Comparison of ENCODE assay signal across 18 cellular contexts in the genomic region with DNA sequence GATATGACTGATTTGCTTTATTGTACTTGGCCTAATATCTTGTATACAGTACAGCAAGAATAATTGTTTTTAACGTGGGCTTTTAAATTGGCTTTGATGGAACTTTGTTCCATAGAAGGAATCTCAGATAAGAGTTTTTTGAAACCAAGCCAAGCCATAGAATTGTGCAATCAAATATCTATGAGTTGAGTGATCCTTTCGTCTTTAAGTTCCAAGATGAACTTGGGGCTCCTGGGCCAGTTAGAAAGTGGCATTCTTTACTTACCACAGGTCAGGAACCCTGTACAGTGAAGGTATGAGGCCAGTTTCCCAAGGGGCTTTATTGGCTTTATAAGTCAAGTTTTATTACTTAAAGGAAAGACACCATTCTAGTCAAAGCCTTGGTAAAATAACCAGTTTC.
"Had no signal": no experiment of that assay in that cellular context is flagged by ENCODE, and none has a peak within 500 bp of the region (broad histone marks: within the 10 kb centered on the region; RNA-seq: fewer than 3 reads in every experiment).

No MANE protein-coding gene starts in this region.

- DNase-seq: activated CD4-positive, alpha-beta T cell treated with anti-CD3 and anti-CD28 coated beads for 1 hour; activated CD4-positive, alpha-beta T cell treated with anti-CD3 and anti-CD28 coated beads, Interleukin-2, amount 50 U/mL, for 48 hours; activated gamma-delta T cell; activated naive CD8-positive, alpha-beta T cell treated with anti-CD3 and anti-CD28 coated beads, Interleukin-2, amount 10 ng/mL, durations not matched to agents 7 days and 5 days; activated T-cell treated with anti-CD3 and anti-CD28 coated beads, Interleukin-2, amount 50 U/mL, for 48 hours; dermis blood vessel endothelial cell; left ventricle myocardium superior; mesenchymal stem cell; psoas muscle; sigmoid colon; stimulated activated CD4-positive, alpha-beta T cell treated with anti-CD3 and anti-CD28 coated beads, Interleukin-2, amount 100 ng/mL, for 48 hours; stimulated activated naive CD4-positive, alpha-beta T cell treated with Interleukin-2 at 50 U/mL for 16 hours; SW 1271; trophoblast cell had no signal

- ATAC-seq: left ventricle myocardium superior; natural killer cell treated with Interleukin-12 subunit alpha and Interleukin-12 subunit beta and Interleukin-15 and Interleukin-18, amount 100 ng/mL, for 72 hours; psoas muscle had no signal

- H3K4me1 ChIP-seq: esophagus muscularis mucosa, psoas muscle had no signal

- H3K4me3 Mint-ChIP-seq: activated naive CD8-positive, alpha-beta T cell treated with anti-CD3 and anti-CD28 coated beads, Interleukin-2, amount 10 ng/mL, durations not matched to agents 7 days and 5 days; natural killer cell treated with Interleukin-12 subunit alpha and Interleukin-12 subunit beta and Interleukin-15 and Interleukin-18, amount 100 ng/mL, for 72 hours; T-helper 2 cell treated with Interferon-gamma antibody and Interleukin-4, amounts not matched to agents 5 μg/mL and 100 μg/mL, for 36 hours had no signal

- H3K36me3 ChIP-seq: esophagus muscularis mucosa, sigmoid colon had no signal

- H3K36me3 Mint-ChIP-seq: activated naive CD8-positive, alpha-beta T cell treated with anti-CD3 and anti-CD28 coated beads, Interleukin-2, amount 10 ng/mL, durations not matched to agents 7 days and 5 days; natural killer cell treated with Interleukin-12 subunit alpha and Interleukin-12 subunit beta and Interleukin-15 and Interleukin-18, amount 100 ng/mL, for 72 hours had no signal

- H3K9me3 ChIP-seq: psoas muscle, sigmoid colon had no signal

- H3K4me3 ChIP-seq: esophagus muscularis mucosa, hepatocyte, psoas muscle, sigmoid colon had no signal

- H3K27ac Mint-ChIP-seq: activated naive CD8-positive, alpha-beta T cell treated with anti-CD3 and anti-CD28 coated beads, Interleukin-2, amount 10 ng/mL, durations not matched to agents 7 days and 5 days; natural killer cell treated with Interleukin-12 subunit alpha and Interleukin-12 subunit beta and Interleukin-15 and Interleukin-18, amount 100 ng/mL, for 72 hours; T-helper 2 cell treated with Interferon-gamma antibody and Interleukin-4, amounts not matched to agents 5 μg/mL and 100 μg/mL, for 36 hours had no signal

- H3K27me3 ChIP-seq: esophagus muscularis mucosa, hepatocyte, sigmoid colon had no signal

- H3K27ac ChIP-seq: esophagus muscularis mucosa, hepatocyte, psoas muscle, sigmoid colon had no signal

- H3K27me3 Mint-ChIP-seq: activated naive CD8-positive, alpha-beta T cell treated with anti-CD3 and anti-CD28 coated beads, Interleukin-2, amount 10 ng/mL, durations not matched to agents 7 days and 5 days; natural killer cell treated with Interleukin-12 subunit alpha and Interleukin-12 subunit beta and Interleukin-15 and Interleukin-18, amount 100 ng/mL, for 72 hours had no signal

- H3K4me1 Mint-ChIP-seq: activated naive CD8-positive, alpha-beta T cell treated with anti-CD3 and anti-CD28 coated beads, Interleukin-2, amount 10 ng/mL, durations not matched to agents 7 days and 5 days had no signal
